In the genomic region with DNA sequence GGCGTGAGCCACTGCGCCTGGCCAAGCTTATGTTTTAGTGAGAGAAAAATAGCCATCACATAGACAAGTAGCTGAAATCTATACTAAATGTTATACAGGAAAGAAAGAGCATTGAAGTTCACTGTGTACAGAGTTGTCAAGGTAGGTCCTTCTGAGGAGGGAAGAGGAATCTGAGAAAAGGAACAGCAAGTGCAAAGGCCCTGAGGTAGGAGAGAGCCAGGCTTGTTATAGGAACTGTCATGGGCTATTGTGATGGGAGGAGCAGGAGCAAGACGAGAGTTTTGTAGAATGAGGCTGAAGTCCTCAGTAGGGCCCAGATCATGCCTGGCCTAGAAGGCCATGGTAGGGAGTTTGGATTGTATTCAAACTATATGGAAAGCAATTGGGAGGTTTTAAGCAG, we compare ENCODE assay signal across 16 cellular contexts. TPM values are rescaled to one million over a fixed set of nuclear protein-coding genes. Genes with fewer than 3 reads are reported as not detected.
A peak's percentile ranks its signal among the peaks of the same experiment; 100 is the strongest.
DNase-seq lines count a peak whose midpoint lies in the region; ATAC-seq and TF ChIP-seq lines count a peak whose summit lies in the region.
"Had no signal": no experiment of that assay in that cellular context is flagged by ENCODE, and none has a peak within 500 bp of the region (broad histone marks: within the 10 kb centered on the region; RNA-seq: fewer than 3 reads in every experiment).

No MANE protein-coding gene starts in this region.

- H3K4me1 Mint-ChIP-seq in activated T-cell treated with anti-CD3 and anti-CD28 coated beads, Interleukin-2, amount 50 U/mL, for 4 hours (ENCODE audit: low read depth) = peaks cover 76% of the 10 kb centered on the region
- peaks cover 67% of the 10 kb centered on the region for H3K4me1 Mint-ChIP-seq in activated CD4-positive, alpha-beta memory T cell treated with anti-CD3 and anti-CD28 coated beads for 36 hours (ENCODE audit: low read depth)
- H3K4me1 Mint-ChIP-seq in glutamatergic neuron (ENCODE audit: low read depth, unreplicated experiment) = peaks cover 26% of the 10 kb centered on the region
- peaks cover 55 to 73% of the 10 kb centered on the region in 2 donors for H3K4me1 Mint-ChIP-seq in stimulated activated naive B cell treated with anti-CD40 and anti-IgM and Interleukin-4, amounts not matched to agents 10 μg/mL and 1 μg/mL and 100 μg/mL, for 72 hours

- DNase-seq in activated T-cell treated with anti-CD3 and anti-CD28 coated beads, Interleukin-2, amount 50 U/mL, for 4 hours = no peak
- no peak for DNase-seq in activated T-cell treated with anti-CD3 and anti-CD28 coated beads, Interleukin-2, amount 50 U/mL, for 1 hour
- no peak for DNase-seq in activated CD4-positive, alpha-beta memory T cell treated with anti-CD3 and anti-CD28 coated beads for 36 hours
- DNase-seq in glutamatergic neuron = no peak
- no peak for DNase-seq in stimulated activated naive B cell treated with anti-CD40 and anti-IgM and Interleukin-4, amounts not matched to agents 10 μg/mL and 1 μg/mL and 100 μg/mL, for 72 hours
- DNase-seq in C1 segment of cervical spinal cord (lab: John Stamatoyannopoulos, UW) = no peak
- DNase-seq in esophagus squamous epithelium (lab: John Stamatoyannopoulos, UW) = no peak
- DNase-seq: activated CD4-positive, CD25-positive, alpha-beta regulatory T cell; Calu3; NCI-H146; psoas muscle; stomach; SW 1271 had no signal

- WGBS in esophagus squamous epithelium, 2 donors = 87 to 100% methylated on average over 3 of the region's 3 CpGs

- no peak overlapping the region for H3K27ac ChIP-seq in esophagus squamous epithelium
- H3K27ac ChIP-seq: coronary artery, epithelial cell of prostate, psoas muscle had no signal

- H3K36me3 Mint-ChIP-seq in activated T-cell treated with anti-CD3 and anti-CD28 coated beads, Interleukin-2, amount 50 U/mL, for 4 hours (ENCODE audit: insufficient read depth) = peaks cover 41% of the 10 kb centered on the region
- peaks cover 59% of the 10 kb centered on the region for H3K36me3 Mint-ChIP-seq in activated CD4-positive, alpha-beta memory T cell treated with anti-CD3 and anti-CD28 coated beads for 36 hours
- H3K36me3 Mint-ChIP-seq in glutamatergic neuron (ENCODE audit: unreplicated experiment) = no peaks in the 10 kb centered on the region
- peaks cover 56 to 71% of the 10 kb centered on the region in 2 donors for H3K36me3 Mint-ChIP-seq in stimulated activated naive B cell treated with anti-CD40 and anti-IgM and Interleukin-4, amounts not matched to agents 10 μg/mL and 1 μg/mL and 100 μg/mL, for 72 hours

- intact Hi-C loops in activated CD4-positive, alpha-beta memory T cell treated with anti-CD3 and anti-CD28 coated beads for 36 hours (cut with micrococcal nuclease) = no loop called here
- intact Hi-C loops in esophagus squamous epithelium (cut with DNase I) = no loop called here

- H3K9me3 ChIP-seq in esophagus squamous epithelium = no peaks in the 10 kb centered on the region
- H3K9me3 ChIP-seq: psoas muscle, stomach had no signal

- peak overlapping the region; percentile 100 for H3K27ac Mint-ChIP-seq in activated CD4-positive, alpha-beta memory T cell treated with anti-CD3 and anti-CD28 coated beads for 36 hours
- H3K27ac Mint-ChIP-seq in glutamatergic neuron (ENCODE audit: unreplicated experiment) = peak overlapping the region; percentile 4
- H3K27ac Mint-ChIP-seq in stimulated activated naive B cell treated with anti-CD40 and anti-IgM and Interleukin-4, amounts not matched to agents 10 μg/mL and 1 μg/mL and 100 μg/mL, for 72 hours = peak overlapping the region; percentile 52

- no peaks in the 10 kb centered on the region for H3K27me3 ChIP-seq in esophagus squamous epithelium
- H3K27me3 ChIP-seq: stomach had no signal

- H3K4me3 ChIP-seq in esophagus squamous epithelium = no peak overlapping the region
- H3K4me3 ChIP-seq: coronary artery, psoas muscle, stomach had no signal

- POLR2A ChIA-PET in activated CD4-positive, alpha-beta memory T cell treated with anti-CD3 and anti-CD28 coated beads for 36 hours (lab: Charles Lee) = no interaction called here

- H3K9me3 Mint-ChIP-seq in activated T-cell treated with anti-CD3 and anti-CD28 coated beads, Interleukin-2, amount 50 U/mL, for 4 hours = no peaks in the 10 kb centered on the region
- H3K9me3 Mint-ChIP-seq in activated CD4-positive, alpha-beta memory T cell treated with anti-CD3 and anti-CD28 coated beads for 36 hours = no peaks in the 10 kb centered on the region
- peaks cover 7% of the 10 kb centered on the region for H3K9me3 Mint-ChIP-seq in glutamatergic neuron (ENCODE audit: unreplicated experiment)
- no peaks in the 10 kb centered on the region for H3K9me3 Mint-ChIP-seq in stimulated activated naive B cell treated with anti-CD40 and anti-IgM and Interleukin-4, amounts not matched to agents 10 μg/mL and 1 μg/mL and 100 μg/mL, for 72 hours

- TF ChIP-seq CTCF in glutamatergic neuron (IDR thresholded peaks at IDR 0.05; ENCODE audit: partially characterized antibody, unreplicated experiment) (no peak), esophagus squamous epithelium (IDR thresholded peaks at IDR 0.05) (no peak)

- peaks cover 7 to 67% (median 24%) of the 10 kb centered on the region in 3 donors for H3K36me3 ChIP-seq in esophagus squamous epithelium

- ATAC-seq in activated T-cell treated with anti-CD3 and anti-CD28 coated beads, Interleukin-2, amount 50 U/mL, for 4 hours = no peak
- ATAC-seq in stimulated activated naive B cell treated with anti-CD40 and anti-IgM and Interleukin-4, amounts not matched to agents 10 μg/mL and 1 μg/mL and 100 μg/mL, for 72 hours (replicated peaks) = no peak
- ATAC-seq in HG02763 (IDR thresholded peaks at IDR 0.05; ENCODE audit: unreplicated experiment) = no peak
- ATAC-seq: psoas muscle had no signal

- no peak for TF ChIP-seq POLR2A in esophagus squamous epithelium (IDR thresholded peaks at IDR 0.05)

- CTCF ChIA-PET in activated CD4-positive, alpha-beta memory T cell treated with anti-CD3 and anti-CD28 coated beads for 36 hours (lab: Charles Lee) = interaction anchor here (1.0 to 8.9 kb wide), 3 partner anchors 10 to 47 kb away, joined by 3 to 71 read pairs (median 16); no protein-coding TSS in a partner anchor

- H3K4me1 ChIP-seq in esophagus squamous epithelium = peaks cover 26 to 54% (median 31%) of the 10 kb centered on the region in 3 donors

- no peaks in the 10 kb centered on the region for H3K27me3 Mint-ChIP-seq in activated T-cell treated with anti-CD3 and anti-CD28 coated beads, Interleukin-2, amount 50 U/mL, for 4 hours (ENCODE audit: low read depth)
- no peaks in the 10 kb centered on the region for H3K27me3 Mint-ChIP-seq in activated CD4-positive, alpha-beta memory T cell treated with anti-CD3 and anti-CD28 coated beads for 36 hours
- H3K27me3 Mint-ChIP-seq in glutamatergic neuron (ENCODE audit: unreplicated experiment) = peaks cover 15% of the 10 kb centered on the region
- H3K27me3 Mint-ChIP-seq in stimulated activated naive B cell treated with anti-CD40 and anti-IgM and Interleukin-4, amounts not matched to agents 10 μg/mL and 1 μg/mL and 100 μg/mL, for 72 hours = no peaks in the 10 kb centered on the region

- H3K4me3 Mint-ChIP-seq in activated T-cell treated with anti-CD3 and anti-CD28 coated beads, Interleukin-2, amount 50 U/mL, for 4 hours = peak overlapping the region; percentile 6
- H3K4me3 Mint-ChIP-seq in activated CD4-positive, alpha-beta memory T cell treated with anti-CD3 and anti-CD28 coated beads for 36 hours = no peak overlapping the region
- peak overlapping the region; percentile 8 for H3K4me3 Mint-ChIP-seq in glutamatergic neuron (ENCODE audit: unreplicated experiment)
- no peak overlapping the region for H3K4me3 Mint-ChIP-seq in stimulated activated naive B cell treated with anti-CD40 and anti-IgM and Interleukin-4, amounts not matched to agents 10 μg/mL and 1 μg/mL and 100 μg/mL, for 72 hours

RNA-seq across cellular contexts. Expression of gene ZDHHC18, which starts 4.6 kb away (rescaled TPM):
- total RNA-seq in activated T-cell treated with anti-CD3 and anti-CD28 coated beads, Interleukin-2, amount 50 U/mL, for 4 hours = 10 to 100 TPM; 66.1 to 76.8 (median 71.8) TPM
- 10 to 100 TPM; 60.2 to 63.5 TPM for total RNA-seq in activated CD4-positive, alpha-beta memory T cell treated with anti-CD3 and anti-CD28 coated beads for 36 hours
- total RNA-seq in glutamatergic neuron (ENCODE audit: unreplicated experiment) (52.6 TPM), esophagus squamous epithelium (10 to 100 TPM; 24.5 to 34.4 (median 29.4) TPM)

RNA-seq across cellular contexts. Expression of gene SFN, which starts 31.9 kb away (rescaled TPM):
- total RNA-seq in activated T-cell treated with anti-CD3 and anti-CD28 coated beads, Interleukin-2, amount 50 U/mL, for 4 hours = under 1 TPM; 0.19 to 0.61 (median 0.24) TPM
- 1 to 10 TPM in 1 of 2 experiments, under 1 TPM in 1; 0.95 to 1.5 TPM for total RNA-seq in activated CD4-positive, alpha-beta memory T cell treated with anti-CD3 and anti-CD28 coated beads for 36 hours
- total RNA-seq in glutamatergic neuron (ENCODE audit: unreplicated experiment) (0.42 TPM), esophagus squamous epithelium (1,000 to 10,000 TPM; 1,060 to 2,609 (median 1,818) TPM)

RNA-seq across cellular contexts. Expression of gene PIGV, which starts 43.3 kb away (rescaled TPM):
- total RNA-seq in activated T-cell treated with anti-CD3 and anti-CD28 coated beads, Interleukin-2, amount 50 U/mL, for 4 hours = 10 to 100 TPM in 2 of 3 donors, 1 to 10 TPM in 1; 8.4 to 11.2 (median 10.4) TPM
- 10 to 100 TPM; 15.1 to 15.3 TPM for total RNA-seq in activated CD4-positive, alpha-beta memory T cell treated with anti-CD3 and anti-CD28 coated beads for 36 hours
- total RNA-seq in glutamatergic neuron (ENCODE audit: unreplicated experiment) (6.7 TPM), esophagus squamous epithelium (10 to 100 TPM in 3 of 4 donors, 1 to 10 TPM in 1; 9.9 to 20.9 (median 13.1) TPM)

RNA-seq across cellular contexts. Expression of gene GPN2, which starts 59.0 kb away (rescaled TPM):
- total RNA-seq in activated T-cell treated with anti-CD3 and anti-CD28 coated beads, Interleukin-2, amount 50 U/mL, for 4 hours = 10 to 100 TPM; 59.9 to 62.0 (median 61.1) TPM
- 10 to 100 TPM; 35.4 to 38.3 TPM for total RNA-seq in activated CD4-positive, alpha-beta memory T cell treated with anti-CD3 and anti-CD28 coated beads for 36 hours
- total RNA-seq in glutamatergic neuron (ENCODE audit: unreplicated experiment) (21.4 TPM), esophagus squamous epithelium (10 to 100 TPM in 2 of 4 donors, 1 to 10 TPM in 2; 4.9 to 10.8 (median 9.4) TPM)

Comparison
In these comparisons a context has a peak if more than half of its experiments do, and no peak if none do; other contexts are left out.
1. H3K4me3 Mint-ChIP-seq: peak in activated T-cell treated with anti-CD3 and anti-CD28 coated beads, Interleukin-2, amount 50 U/mL, for 4 hours (single experiment) and glutamatergic neuron (single experiment); none in activated CD4-positive, alpha-beta memory T cell treated with anti-CD3 and anti-CD28 coated beads for 36 hours (single experiment) and stimulated activated naive B cell treated with anti-CD40 and anti-IgM and Interleukin-4, amounts not matched to agents 10 μg/mL and 1 μg/mL and 100 μg/mL, for 72 hours (0 of 2).
2. H3K27ac Mint-ChIP-seq: peak in every context shown above with its lines; median percentile 100 in activated CD4-positive, alpha-beta memory T cell treated with anti-CD3 and anti-CD28 coated beads for 36 hours; 52 in stimulated activated naive B cell treated with anti-CD40 and anti-IgM and Interleukin-4, amounts not matched to agents 10 μg/mL and 1 μg/mL and 100 μg/mL, for 72 hours; 4 in glutamatergic neuron.
3. RNA of gene SFN, which starts 31.9 kb away (total RNA-seq): 1,060 to 2,609 TPM in esophagus squamous epithelium; 0.95 to 1.5 TPM in activated CD4-positive, alpha-beta memory T cell treated with anti-CD3 and anti-CD28 coated beads for 36 hours, 0.42 TPM in glutamatergic neuron (single experiment) and 0.19 to 0.61 TPM in activated T-cell treated with anti-CD3 and anti-CD28 coated beads, Interleukin-2, amount 50 U/mL, for 4 hours; every median in the first group is over 100 times any median in the second.